Comparison of ENCODE assay signal across 8 cellular contexts in the genomic region with DNA sequence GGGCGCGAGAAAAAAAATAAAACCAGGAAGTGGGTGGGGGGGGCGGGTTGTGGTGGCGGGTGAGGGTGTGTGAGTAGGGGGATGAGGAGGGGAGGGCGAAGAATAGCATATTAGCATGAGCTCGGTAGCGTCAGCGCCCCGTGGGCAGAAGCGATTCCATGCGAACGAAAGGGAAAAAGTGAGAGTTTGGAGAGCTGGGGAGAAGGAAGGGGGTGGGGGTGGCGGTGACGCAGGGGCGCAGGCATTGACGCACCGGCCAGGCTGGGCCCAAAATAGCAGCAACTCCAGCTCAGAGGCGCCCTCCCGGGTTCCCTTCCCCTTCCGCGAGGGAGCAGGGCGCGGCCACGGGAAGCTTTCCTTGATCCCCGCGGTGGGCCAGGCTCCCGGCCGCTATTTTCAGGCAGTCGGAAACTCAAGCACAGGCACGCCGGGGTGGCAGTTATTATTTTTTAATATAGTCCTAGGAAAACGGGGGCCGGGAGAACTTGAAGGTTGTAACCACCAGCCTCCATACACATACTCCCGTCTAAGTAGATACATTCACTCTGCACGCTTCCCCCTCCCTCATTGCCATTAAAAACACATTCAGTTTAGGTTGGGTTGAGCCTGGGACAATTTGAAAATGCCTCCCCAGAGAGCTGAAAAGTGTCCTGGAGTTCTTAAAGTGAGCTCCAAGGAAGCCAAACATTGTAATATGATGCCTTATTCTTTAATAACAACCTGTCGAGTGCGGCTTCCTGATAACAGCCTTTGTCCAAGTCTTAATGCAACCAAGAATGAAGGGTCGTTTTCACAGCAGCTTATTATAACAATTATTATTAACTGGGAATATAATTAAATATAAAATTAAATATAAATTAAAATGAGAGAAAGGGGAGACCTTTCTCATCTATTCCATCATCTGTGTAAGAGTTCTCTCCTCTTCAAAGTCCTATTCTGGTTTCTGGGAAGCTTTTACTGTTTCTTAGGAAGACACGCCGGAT. TPM values are rescaled to one million over a fixed set of nuclear protein-coding genes. Genes with fewer than 3 reads are reported as not detected.
DNase-seq lines count a peak whose midpoint lies in the region; ATAC-seq and TF ChIP-seq lines count a peak whose summit lies in the region.

No MANE protein-coding gene starts in this region.

- no peak for TF ChIP-seq CTCF in CD4-positive, alpha-beta T cell (IDR thresholded peaks at IDR 0.05)
- no peak for TF ChIP-seq CTCF in RWPE2 (IDR thresholded peaks at IDR 0.05; ENCODE audit: poor library complexity, severe bottlenecking)
- TF ChIP-seq CTCF in fibroblast of villous mesenchyme (IDR thresholded peaks at IDR 0.05; ENCODE audit: insufficient read depth, low read depth, low read length), result peak; percentile 5
- TF ChIP-seq CTCF in neural progenitor cell (IDR thresholded peaks at IDR 0.05), result peak; percentile 1

- peak overlapping the region; percentile 93 for H2AFZ ChIP-seq in neural progenitor cell (replicated peaks)

- POLR2A ChIA-PET in CD4-positive, alpha-beta T cell (lab: Charles Lee), result interaction anchor here (0.6 to 8.5 kb wide), 18 partner anchors 9 to 255 kb away, joined by 3 to 143 read pairs (median 4); partner anchors contain the start of gene GPD2

- peaks cover 34% of the 10 kb centered on the region for H3F3A ChIP-seq in neural progenitor cell (ENCODE audit: low read depth)

- peaks cover 25% of the 10 kb centered on the region for H3K27me3 Mint-ChIP-seq in CD4-positive, alpha-beta T cell
- H3K27me3 Mint-ChIP-seq in neural progenitor cell (ENCODE audit: insufficient read depth, low read depth), result peaks cover 31% of the 10 kb centered on the region

- CTCF ChIA-PET in CD4-positive, alpha-beta T cell (lab: Charles Lee), result interaction anchor here (0.6 to 2.2 kb wide), 24 partner anchors 8 to 257 kb away, joined by 3 to 18 read pairs (median 4); no protein-coding TSS in a partner anchor

- H3K27ac ChIP-seq in CD4-positive, alpha-beta T cell (ENCODE audit: low read depth, low read length), result peak overlapping the region; percentile 93
- peak overlapping the region; percentile 79 for H3K27ac ChIP-seq in RWPE2 (ENCODE audit: poor library complexity, severe bottlenecking)
- H3K27ac ChIP-seq in neural progenitor cell, result no peak overlapping the region

- peak; percentile 54 to 92 (median 69) for DNase-seq in CD4-positive, alpha-beta T cell
- peak; percentile 70 for DNase-seq in HuH-7.5 (ENCODE audit: low spot score)
- DNase-seq in RWPE2 (ENCODE audit: low spot score), result peak; percentile 85
- DNase-seq in activated naive CD4-positive, alpha-beta T cell (lab: John Stamatoyannopoulos, UW), result peak; percentile 63 to 80 (median 68)
- DNase-seq in fibroblast of villous mesenchyme (ENCODE audit: low read depth), result peak; percentile 96
- DNase-seq in neural progenitor cell (ENCODE audit: low spot score), result peak; percentile 76
- peak; percentile 92 for DNase-seq in stromal cell of bone marrow (ENCODE audit: low read depth)

- H3K36me3 ChIP-seq in RWPE2 (ENCODE audit: low read depth) (no peaks in the 10 kb centered on the region), neural progenitor cell (no peaks in the 10 kb centered on the region)

- ATAC-seq in CD4-positive, alpha-beta T cell (ENCODE audit: poor library complexity), result peak; percentile 45
- ATAC-seq in GM21381 (IDR thresholded peaks at IDR 0.05; ENCODE audit: unreplicated experiment) (peak; percentile 23), RWPE2 (ENCODE audit: low read depth) (peak; percentile 62)

- H3K4me3 ChIP-seq in RWPE2 (ENCODE audit: severe bottlenecking) (peak overlapping the region; percentile 75), fibroblast of villous mesenchyme (ENCODE audit: low read depth, low read length) (peak overlapping the region; percentile 82), neural progenitor cell (peak overlapping the region; percentile 87)

- peaks cover 5% of the 10 kb centered on the region for H3K79me2 ChIP-seq in neural progenitor cell (ENCODE audit: low read depth)

- peaks cover 63% of the 10 kb centered on the region for H3K4me1 Mint-ChIP-seq in CD4-positive, alpha-beta T cell (ENCODE audit: low read depth)
- peaks cover 33% of the 10 kb centered on the region for H3K4me1 Mint-ChIP-seq in neural progenitor cell

- H3K27me3 ChIP-seq in CD4-positive, alpha-beta T cell (ENCODE audit: control insufficient read depth, insufficient read depth, low read length), result no peaks in the 10 kb centered on the region
- H3K27me3 ChIP-seq in RWPE2 (ENCODE audit: insufficient read depth, poor library complexity, severe bottlenecking), result no peaks in the 10 kb centered on the region
- H3K27me3 ChIP-seq in neural progenitor cell, result peaks cover 41% of the 10 kb centered on the region

- intact Hi-C loops in CD4-positive, alpha-beta T cell (cut with DNase I, micrococcal nuclease), result loop anchor here in 1 of 2 experiments (1.0 to 10.0 kb wide), 4 partner anchors 66 to 255 kb away; partner anchors contain the start of gene GPD2

- H3K9ac ChIP-seq in neural progenitor cell, result no peak overlapping the region

- H3K4me2 ChIP-seq in neural progenitor cell, result peak overlapping the region; percentile 99

- peaks cover 6% of the 10 kb centered on the region for H4K20me1 ChIP-seq in neural progenitor cell (ENCODE audit: low read depth)

- no peaks in the 10 kb centered on the region for H3K9me3 ChIP-seq in CD4-positive, alpha-beta T cell (ENCODE audit: control insufficient read depth, low read length)
- H3K9me3 ChIP-seq in RWPE2 (ENCODE audit: severe bottlenecking), result no peaks in the 10 kb centered on the region
- H3K9me3 ChIP-seq in neural progenitor cell (ENCODE audit: low read depth), result no peaks in the 10 kb centered on the region

- peaks cover 42% of the 10 kb centered on the region for H3K36me3 Mint-ChIP-seq in CD4-positive, alpha-beta T cell (ENCODE audit: low read depth)
- H3K36me3 Mint-ChIP-seq in neural progenitor cell, result peaks cover 2% of the 10 kb centered on the region

- no peaks in the 10 kb centered on the region for H3K9me3 Mint-ChIP-seq in CD4-positive, alpha-beta T cell
- H3K9me3 Mint-ChIP-seq in neural progenitor cell, result peaks cover 2% of the 10 kb centered on the region

- peak overlapping the region; percentile 100 for H3K27ac Mint-ChIP-seq in CD4-positive, alpha-beta T cell
- H3K27ac Mint-ChIP-seq in neural progenitor cell, result peak overlapping the region; percentile 76

- H3K4me1 ChIP-seq in RWPE2 (ENCODE audit: insufficient read depth, poor library complexity, severe bottlenecking) (peaks cover 12% of the 10 kb centered on the region), neural progenitor cell (peaks cover 4% of the 10 kb centered on the region)

- peak overlapping the region; percentile 95 for H3K4me3 Mint-ChIP-seq in CD4-positive, alpha-beta T cell
- H3K4me3 Mint-ChIP-seq in neural progenitor cell, result peak overlapping the region; percentile 94

RNA-seq across cellular contexts. Expression of gene NR4A2, which starts 2.3 kb away (rescaled TPM):
- 100 to 1,000 TPM; 290 to 319 TPM for total RNA-seq in CD4-positive, alpha-beta T cell
- total RNA-seq in fibroblast of villous mesenchyme (0.32 TPM in 1 of 2 replicates, not detected in the other), neural progenitor cell (ENCODE audit: low replicate concordance) (0.37 and 0.56 TPM in 2 replicates)

Comparison
In these comparisons a context has a peak if more than half of its experiments do, and no peak if none do; other contexts are left out.
1. CTCF ChIP-seq: peak in fibroblast of villous mesenchyme (single experiment) and neural progenitor cell (single experiment); none in CD4-positive, alpha-beta T cell (single experiment) and RWPE2 (single experiment).
2. RNA of gene NR4A2, which starts 2.3 kb away (total RNA-seq): 290 to 319 TPM in CD4-positive, alpha-beta T cell; 0.37 to 0.56 TPM in neural progenitor cell and 0.32 TPM in fibroblast of villous mesenchyme; every median in the first group is over 100 times any median in the second.
3. Peak in every context shown above with its lines, with median percentiles within 50 percentile points of each other: ATAC-seq, DNase-seq and H3K4me3 ChIP-seq.